8 cellular contexts compared by ENCODE assay signal in the genomic region with DNA sequence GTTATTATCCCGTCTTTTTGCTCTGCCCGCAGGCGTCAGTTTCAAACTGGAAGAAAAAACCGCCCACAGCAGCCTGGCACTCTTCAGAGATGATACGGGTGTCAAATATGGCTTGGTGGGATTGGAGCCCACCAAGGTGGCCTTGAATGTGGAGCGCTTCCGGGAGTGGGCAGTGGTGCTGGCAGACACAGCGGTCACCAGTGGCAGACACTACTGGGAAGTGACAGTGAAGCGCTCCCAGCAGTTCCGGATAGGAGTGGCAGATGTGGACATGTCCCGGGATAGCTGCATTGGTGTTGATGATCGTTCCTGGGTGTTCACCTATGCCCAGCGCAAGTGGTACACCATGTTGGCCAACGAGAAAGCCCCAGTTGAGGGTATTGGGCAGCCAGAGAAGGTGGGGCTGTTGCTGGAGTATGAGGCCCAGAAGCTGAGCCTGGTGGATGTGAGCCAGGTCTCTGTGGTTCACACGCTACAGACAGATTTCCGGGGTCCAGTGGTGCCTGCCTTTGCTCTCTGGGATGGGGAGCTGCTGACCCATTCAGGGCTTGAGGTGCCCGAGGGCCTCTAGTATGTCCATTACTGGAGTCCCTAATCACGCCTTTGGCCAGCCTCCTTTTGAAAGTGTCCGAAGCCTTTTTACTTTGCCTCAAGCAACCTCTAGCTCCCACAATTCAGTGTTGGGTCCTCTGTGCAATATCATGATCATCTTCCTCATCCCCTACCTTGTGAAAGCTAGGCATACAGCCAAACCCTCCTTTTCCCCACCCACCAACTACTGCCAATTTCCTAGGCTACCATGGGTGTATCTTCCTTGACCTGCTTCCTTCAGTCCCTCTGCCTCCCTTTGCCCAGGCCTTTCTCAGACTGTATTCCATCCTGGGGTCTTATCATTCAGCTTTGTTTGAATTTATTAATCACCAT. TPM values are rescaled to one million over a fixed set of nuclear protein-coding genes. Genes with fewer than 3 reads are reported as not detected.
DNase-seq lines count a peak whose midpoint lies in the region; ATAC-seq, FAIRE-seq and TF ChIP-seq lines count a peak whose summit lies in the region.

No MANE protein-coding gene starts in this region.

- no peak overlapping the region for H2BK15ac ChIP-seq in IMR-90 (ENCODE audit: low read depth, low read length)

- peak overlapping the region; percentile 18; the same call in 1 of the 2 replicates for H2BK120ac ChIP-seq in IMR-90 (ENCODE audit: low read depth, low read length)

- H2AK5ac ChIP-seq in IMR-90 (ENCODE audit: low read depth, low read length), result peak overlapping the region; percentile 33

- peak overlapping the region; percentile 68 for H2BK5ac ChIP-seq in IMR-90 (ENCODE audit: low read depth, low read length, poor library complexity, severe bottlenecking)

- H3K4me3 ChIP-seq in IMR-90 (ENCODE audit: insufficient read depth, low read depth, low read length), result peak overlapping the region; percentile 84
- H3K4me3 ChIP-seq in iPS DF 6.9 (ENCODE audit: low read length), result peak overlapping the region; percentile 88
- peak overlapping the region; percentile 71 to 87 for H3K4me3 ChIP-seq in small intestine (ENCODE audit: low read depth in 1 of 2, low read length in 2 of 2)

- H3K14ac ChIP-seq in IMR-90 (replicated peaks; ENCODE audit: low read depth, low read length), result peak overlapping the region; percentile 86

- peak overlapping the region; percentile 80 for H4K91ac ChIP-seq in IMR-90 (ENCODE audit: insufficient read depth, low read depth, low read length)

- H3K23ac ChIP-seq in IMR-90 (ENCODE audit: low read depth, low read length), result peak overlapping the region; percentile 86; the same call in 1 of the 2 replicates

- peak overlapping the region; percentile 86 for H3K9ac ChIP-seq in IMR-90 (ENCODE audit: low read depth, low read length)

- TF ChIP-seq POLR2A in IMR-90 (IDR thresholded peaks at IDR 0.05; ENCODE audit: low read depth, low read length), result no peak
- no peak for TF ChIP-seq POLR2A in GM18505 (IDR thresholded peaks at IDR 0.05; ENCODE audit: borderline replicate concordance, extremely low read depth, insufficient read depth, insufficient read length)

- peak overlapping the region; percentile 97 for H3K27ac Mint-ChIP-seq in CD4-positive, alpha-beta T cell
- H3K27ac Mint-ChIP-seq in activated naive CD4-positive, alpha-beta T cell treated with anti-CD3 and anti-CD28 coated beads, Interleukin-2, amount 50 U/mL, for 72 hours, result peak overlapping the region; percentile 97 to 98

- dilution Hi-C loops in IMR-90 (cut with HindIII; ENCODE audit: low sequenced_read_pairs, unreplicated experiment), result no loop called here

- H2BK20ac ChIP-seq in IMR-90 (ENCODE audit: low read depth, low read length), result no peak overlapping the region

- peak overlapping the region; percentile 81 for H4K5ac ChIP-seq in IMR-90 (ENCODE audit: low read depth, low read length)

- peaks cover 15% of the 10 kb centered on the region; the same call in 1 of the 2 replicates for H3K9me1 ChIP-seq in IMR-90 (ENCODE audit: insufficient read depth, low read length)

- H3K79me1 ChIP-seq in IMR-90 (ENCODE audit: low read depth in 1 of 2, low read length in 2 of 2), result peaks cover 31 to 44% of the 10 kb centered on the region in 2 experiments

- no peaks in the 10 kb centered on the region for H3K9me3 ChIP-seq in CD4-positive, alpha-beta T cell (ENCODE audit: control insufficient read depth, low read length)
- H3K9me3 ChIP-seq in IMR-90 (ENCODE audit: control insufficient read depth, insufficient read depth, low read length), result no peaks in the 10 kb centered on the region
- no peaks in the 10 kb centered on the region for H3K9me3 ChIP-seq in iPS DF 6.9 (ENCODE audit: control insufficient read depth, insufficient read depth, low read length)
- no peaks in the 10 kb centered on the region for H3K9me3 ChIP-seq in small intestine (ENCODE audit: control insufficient read depth, low read depth)

- no peaks in the 10 kb centered on the region for H4K20me1 ChIP-seq in IMR-90 (ENCODE audit: insufficient read depth, low read length)

- peaks cover 5% of the 10 kb centered on the region for H3K36me3 ChIP-seq in IMR-90 (ENCODE audit: control insufficient read depth, insufficient read depth, low read length)
- peaks cover 3% of the 10 kb centered on the region; the same call in 1 of the 2 replicates for H3K36me3 ChIP-seq in iPS DF 6.9 (ENCODE audit: control insufficient read depth, insufficient read depth, low read length)
- H3K36me3 ChIP-seq in small intestine (ENCODE audit: control insufficient read depth in 2 of 2, insufficient read depth in 2 of 2, low read length in 2 of 2), result no peaks in the 10 kb centered on the region

- TF ChIP-seq RAD21 in IMR-90 (IDR thresholded peaks at IDR 0.05; ENCODE audit: low read length), result no peak

- H3K18ac ChIP-seq in IMR-90 (ENCODE audit: low read depth, low read length), result no peak overlapping the region

- no peaks in the 10 kb centered on the region for H3K9me3 Mint-ChIP-seq in CD4-positive, alpha-beta T cell
- H3K9me3 Mint-ChIP-seq in activated naive CD4-positive, alpha-beta T cell treated with anti-CD3 and anti-CD28 coated beads, Interleukin-2, amount 50 U/mL, for 72 hours, result no peaks in the 10 kb centered on the region

- FAIRE-seq in small intestine (lab: Jason Lieb, UNC), result no peak

- H3K4me1 Mint-ChIP-seq in CD4-positive, alpha-beta T cell (ENCODE audit: low read depth), result peaks cover 33% of the 10 kb centered on the region

- H3K27ac ChIP-seq in CD4-positive, alpha-beta T cell (ENCODE audit: low read depth, low read length), result peak overlapping the region; percentile 68
- peak overlapping the region; percentile 64 for H3K27ac ChIP-seq in IMR-90 (ENCODE audit: insufficient read depth, low read length)
- no peak overlapping the region for H3K27ac ChIP-seq in iPS DF 6.9 (ENCODE audit: low read length)
- peak overlapping the region; percentile 34 to 90 for H3K27ac ChIP-seq in small intestine (ENCODE audit: low read depth in 1 of 2, low read length in 1 of 2)

- H3K27me3 Mint-ChIP-seq in CD4-positive, alpha-beta T cell, result no peaks in the 10 kb centered on the region

- no peak for ATAC-seq in CD4-positive, alpha-beta T cell (ENCODE audit: poor library complexity)
- ATAC-seq in IMR-90 (ENCODE audit: low read depth) (no peak), GM18505 (IDR thresholded peaks at IDR 0.05; ENCODE audit: unreplicated experiment) (no peak)
- no peak for ATAC-seq in activated naive CD4-positive, alpha-beta T cell treated with anti-CD3 and anti-CD28 coated beads, Interleukin-2, amount 50 U/mL, for 72 hours

- BruUV-seq in IMR-90 (replicated peaks; lab: Mats Ljungman, UMichigan), result TSS peak; percentile 41

- H2AFZ ChIP-seq in IMR-90 (replicated peaks; ENCODE audit: low read length, poor library complexity), result peak overlapping the region; percentile 87

- WGBS in IMR-90 (ENCODE audit: extremely low coverage in 2 of 2, insufficient read length in 1 of 2), 2 experiments, result 57% methylated on average over 13 of the region's 19 CpGs; no CpG with 5 or more reads in 1 of the 2 experiments
- no CpG with 5 or more reads among the region's 19 CpGs for WGBS in iPS DF 6.9 (ENCODE audit: insufficient coverage, insufficient read length)
- WGBS in small intestine, 3 donors, result 26 to 40% (median 31%) methylated on average over 19 of the region's 19 CpGs

- peak overlapping the region; percentile 91 for H2AK9ac ChIP-seq in IMR-90 (replicated peaks; ENCODE audit: low read depth, low read length, poor library complexity)

- H3K4me1 ChIP-seq in IMR-90 (ENCODE audit: control insufficient read depth, insufficient read depth, low read length) (peaks cover 4% of the 10 kb centered on the region), iPS DF 6.9 (ENCODE audit: control insufficient read depth, insufficient read depth, low read length) (peaks cover 5% of the 10 kb centered on the region), small intestine (ENCODE audit: control insufficient read depth in 2 of 2, insufficient read depth in 1 of 2, low read depth in 1 of 2, low read length in 1 of 2) (peaks cover 0 to 4% of the 10 kb centered on the region in 2 donors)

- peak overlapping the region; percentile 85 for H3K4ac ChIP-seq in IMR-90 (ENCODE audit: low read depth, low read length)

- no peak for TF ChIP-seq CTCF in CD4-positive, alpha-beta T cell (IDR thresholded peaks at IDR 0.05)
- no peak for TF ChIP-seq CTCF in IMR-90 (conservative IDR thresholded peaks at IDR 0.05; ENCODE audit: low read depth, low read length)

- H4K8ac ChIP-seq in IMR-90 (ENCODE audit: low read depth in 2 of 2, low read length in 2 of 2), result peak overlapping the region; percentile 82 to 97

- CTCF ChIA-PET in CD4-positive, alpha-beta T cell (lab: Charles Lee), result interaction anchor here (0.8 to 1.5 kb wide), 4 partner anchors 12 to 351 kb away, joined by 3 to 4 read pairs (median 3); a partner anchor contains a TSS
- CTCF ChIA-PET in IMR-90 (lab: Yijun Ruan, JAX), result no interaction called here

- in situ Hi-C loops in IMR-90 (cut with MboI; ENCODE audit: low sequenced_read_pairs), result loop anchor here (10.0 kb wide), 1 partner anchor 114 kb away; no protein-coding TSS in a partner anchor

- H3K36me3 Mint-ChIP-seq in CD4-positive, alpha-beta T cell (ENCODE audit: low read depth), result peaks cover 29% of the 10 kb centered on the region
- peaks cover 17 to 26% of the 10 kb centered on the region in 2 donors for H3K36me3 Mint-ChIP-seq in activated naive CD4-positive, alpha-beta T cell treated with anti-CD3 and anti-CD28 coated beads, Interleukin-2, amount 50 U/mL, for 72 hours

- intact Hi-C loops in CD4-positive, alpha-beta T cell (cut with DNase I, micrococcal nuclease), result loop anchor here (2.0 to 10.0 kb wide), 4 partner anchors 152 to 724 kb away; a partner anchor contains a TSS
- intact Hi-C loops in IMR-90 (cut with micrococcal nuclease), result no loop called here

- H3K4me2 ChIP-seq in IMR-90 (ENCODE audit: low read depth, low read length), result peak overlapping the region; percentile 84

- peak in 1 of 10 experiments; percentile 8 for DNase-seq in CD4-positive, alpha-beta T cell
- DNase-seq in IMR-90, result no peak
- DNase-seq in activated naive CD4-positive, alpha-beta T cell treated with anti-CD3 and anti-CD28 coated beads, Interleukin-2, amount 50 U/mL, for 72 hours (ENCODE audit: low spot score in 2 of 2), result peak in 1 of 2 donors; percentile 61
- DNase-seq in iPS DF 6.9 (ENCODE audit: low read depth, low spot score), result no peak
- DNase-seq in small intestine, result peak; percentile 31
- no peak for DNase-seq in NCI-H1092 treated with DMSO at 0.1 percent for 48 hours (lab: John Stamatoyannopoulos, UW)
- DNase-seq in NCI-H2171 treated with DMSO at 0.1 percent for 48 hours (lab: John Stamatoyannopoulos, UW), result no peak

- peak overlapping the region; percentile 81 for H3K56ac ChIP-seq in IMR-90 (ENCODE audit: extremely low read depth, insufficient read depth, low read length)

- peak overlapping the region; percentile 96 for H3K4me3 Mint-ChIP-seq in CD4-positive, alpha-beta T cell

- POLR2A ChIA-PET in CD4-positive, alpha-beta T cell (lab: Charles Lee), result interaction anchor here (0.6 to 2.9 kb wide), 13 partner anchors 12 to 247 kb away, joined by 3 to 14 read pairs (median 5); a partner anchor contains a TSS
- POLR2A ChIA-PET in IMR-90 (lab: Charles Lee; ENCODE audit: unreplicated experiment), result no interaction called here

- H3K27me3 ChIP-seq in CD4-positive, alpha-beta T cell (ENCODE audit: control insufficient read depth, insufficient read depth, low read length), result no peaks in the 10 kb centered on the region
- H3K27me3 ChIP-seq in IMR-90 (ENCODE audit: control insufficient read depth, insufficient read depth, low read length) (no peaks in the 10 kb centered on the region), iPS DF 6.9 (ENCODE audit: control insufficient read depth, insufficient read depth, low read length) (no peaks in the 10 kb centered on the region), small intestine (ENCODE audit: control insufficient read depth in 2 of 2, insufficient read depth in 2 of 2, low read length in 2 of 2) (no peaks in the 10 kb centered on the region)

RNA-seq across cellular contexts. Expression of a gene that starts 0.9 kb away (rescaled TPM):
- total RNA-seq in CD4-positive, alpha-beta T cell, result 1 to 10 TPM; 7.4 to 7.9 TPM
- total RNA-seq in IMR-90 (2012; rRNA removed), result 1.4 and 1.8 TPM in 2 replicates
- polyA plus RNA-seq in IMR-90 (2012; rRNA removed), result 1.7 TPM in 2 replicates
- polyA plus RNA-seq in IMR-90 (2012; cell fraction: cytosol; rRNA removed), result 1.2 and 1.4 TPM in 2 replicates
- polyA plus RNA-seq in IMR-90 (2012; cell fraction: nucleus; rRNA removed; ENCODE audit: low replicate concordance), result 2.0 and 4.2 TPM in 2 replicates
- total RNA-seq in activated naive CD4-positive, alpha-beta T cell treated with anti-CD3 and anti-CD28 coated beads, Interleukin-2, amount 50 U/mL, for 72 hours, result 1 to 10 TPM; 3.4 to 3.9 TPM
- 1 to 10 TPM; 1.4 to 2.9 (median 2.4) TPM for polyA plus RNA-seq in small intestine

RNA-seq across cellular contexts. Expression of a gene that starts 14.8 kb away (rescaled TPM):
- total RNA-seq in CD4-positive, alpha-beta T cell, result not detected
- total RNA-seq in IMR-90 (2012; rRNA removed), result not detected in 2 replicates
- not detected in 2 replicates for polyA plus RNA-seq in IMR-90 (2012; rRNA removed)
- 0.16 TPM in 1 of 2 replicates, not detected in the other for polyA plus RNA-seq in IMR-90 (2012; cell fraction: cytosol; rRNA removed)
- not detected in 2 replicates for polyA plus RNA-seq in IMR-90 (2012; cell fraction: nucleus; rRNA removed; ENCODE audit: low replicate concordance)
- not detected for total RNA-seq in activated naive CD4-positive, alpha-beta T cell treated with anti-CD3 and anti-CD28 coated beads, Interleukin-2, amount 50 U/mL, for 72 hours
- under 1 TPM in 1 of 3 donors, not detected in 2; 0.06 TPM for polyA plus RNA-seq in small intestine

RNA-seq across cellular contexts. Expression of a gene that starts 18.7 kb away (rescaled TPM):
- 1 to 10 TPM; 1.6 to 2.2 TPM for total RNA-seq in CD4-positive, alpha-beta T cell
- under 0.01 and 0.36 TPM in 2 replicates for total RNA-seq in IMR-90 (2012; rRNA removed)
- polyA plus RNA-seq in IMR-90 (2012; rRNA removed) (0.21 and 0.40 TPM in 2 replicates), small intestine (1 to 10 TPM in 1 of 3 donors, under 1 TPM in 2; 0.54 to 1.1 (median 0.67) TPM)
- polyA plus RNA-seq in IMR-90 (2012; cell fraction: cytosol; rRNA removed), result 0.08 and 0.20 TPM in 2 replicates
- 0.45 and 0.94 TPM in 2 replicates for polyA plus RNA-seq in IMR-90 (2012; cell fraction: nucleus; rRNA removed; ENCODE audit: low replicate concordance)
- total RNA-seq in activated naive CD4-positive, alpha-beta T cell treated with anti-CD3 and anti-CD28 coated beads, Interleukin-2, amount 50 U/mL, for 72 hours, result 1 to 10 TPM; 4.4 to 4.7 TPM

RNA-seq across cellular contexts. Expression of a gene that starts 20.0 kb away (rescaled TPM):
- total RNA-seq in CD4-positive, alpha-beta T cell, result 1 to 10 TPM; 3.0 to 3.1 TPM
- 9.4 and 10.4 TPM in 2 replicates for total RNA-seq in IMR-90 (2012; rRNA removed)
- polyA plus RNA-seq in IMR-90 (2012; rRNA removed) (6.0 and 7.3 TPM in 2 replicates), small intestine (10 to 100 TPM in 1 of 3 donors, 1 to 10 TPM in 2; 3.2 to 13.6 (median 3.6) TPM)
- polyA plus RNA-seq in IMR-90 (2012; cell fraction: cytosol; rRNA removed), result 1.8 and 3.2 TPM in 2 replicates
- 6.3 and 10.0 TPM in 2 replicates for polyA plus RNA-seq in IMR-90 (2012; cell fraction: nucleus; rRNA removed; ENCODE audit: low replicate concordance)
- total RNA-seq in activated naive CD4-positive, alpha-beta T cell treated with anti-CD3 and anti-CD28 coated beads, Interleukin-2, amount 50 U/mL, for 72 hours, result 10 to 100 TPM; 60.4 to 61.6 TPM

RNA-seq across cellular contexts. Expression of a gene that starts 52.4 kb away (rescaled TPM):
- 10 to 100 TPM in 1 of 2 experiments, 1 to 10 TPM in 1; 5.1 to 10.8 TPM for total RNA-seq in CD4-positive, alpha-beta T cell
- 28.3 and 38.0 TPM in 2 replicates for total RNA-seq in IMR-90 (2012; rRNA removed)
- polyA plus RNA-seq in IMR-90 (2012; rRNA removed) (41.9 and 43.6 TPM in 2 replicates), small intestine (1 to 10 TPM; 2.0 to 7.8 (median 3.8) TPM)
- polyA plus RNA-seq in IMR-90 (2012; cell fraction: cytosol; rRNA removed), result 15.4 and 18.3 TPM in 2 replicates
- 30.3 and 56.5 TPM in 2 replicates for polyA plus RNA-seq in IMR-90 (2012; cell fraction: nucleus; rRNA removed; ENCODE audit: low replicate concordance)
- 1 to 10 TPM; 2.5 to 6.2 TPM for total RNA-seq in activated naive CD4-positive, alpha-beta T cell treated with anti-CD3 and anti-CD28 coated beads, Interleukin-2, amount 50 U/mL, for 72 hours
